In genomic region chr19:42269518-42270345, GRCh38 we compare ENCODE assay signal across 8 cellular contexts. TPM values are rescaled to one million over a fixed set of nuclear protein-coding genes. Genes with fewer than 3 reads are reported as not detected.
DNase-seq lines count a peak whose midpoint lies in the region; ATAC-seq and TF ChIP-seq lines count a peak whose summit lies in the region.

No MANE protein-coding gene starts in this region.

- intact Hi-C loops in ascending aorta (cut with DNase I), result loop anchor here (1.0 kb wide), 1 partner anchor 10 kb away; no protein-coding TSS in a partner anchor
- intact Hi-C loops in left lung (cut with DNase I), result no loop called here

- H3K4me1 ChIP-seq in ascending aorta (peaks cover 10 to 20% of the 10 kb centered on the region in 2 donors), left lung (peaks cover 10 to 39% of the 10 kb centered on the region in 2 donors), thymus (ENCODE audit: control insufficient read depth, insufficient read depth, low read length) (peaks cover 24% of the 10 kb centered on the region)

- no peak for ATAC-seq in left lung
- no peak for ATAC-seq in GM21825 (IDR thresholded peaks at IDR 0.05; ENCODE audit: unreplicated experiment)
- no peak for ATAC-seq in GM18870 (IDR thresholded peaks at IDR 0.05; ENCODE audit: unreplicated experiment)

- TF ChIP-seq CTCF in ascending aorta (IDR thresholded peaks at IDR 0.05) (no peak), left lung (IDR thresholded peaks at IDR 0.05) (no peak)

- H3K27me3 ChIP-seq in ascending aorta (no peaks in the 10 kb centered on the region), left lung (no peaks in the 10 kb centered on the region), thymus (ENCODE audit: control insufficient read depth, insufficient read depth) (no peaks in the 10 kb centered on the region)

- H3K9me3 ChIP-seq in ascending aorta (no peaks in the 10 kb centered on the region), left lung (no peaks in the 10 kb centered on the region), thymus (ENCODE audit: control insufficient read depth) (no peaks in the 10 kb centered on the region)

- peaks cover 27 to 28% of the 10 kb centered on the region in 2 donors for H3K36me3 ChIP-seq in ascending aorta
- H3K36me3 ChIP-seq in left lung, result peaks cover 0 to 32% of the 10 kb centered on the region in 2 donors
- peaks cover 31% of the 10 kb centered on the region for H3K36me3 ChIP-seq in thymus (ENCODE audit: control insufficient read depth, insufficient read depth)

- 51% methylated on average over 9 of the region's 9 CpGs for WGBS in thymus

- H3K27ac ChIP-seq in ascending aorta (peak overlapping the region; percentile 95 to 97), left lung (peak overlapping the region; percentile 86 to 92), thymus (ENCODE audit: low read depth) (peak overlapping the region; percentile 93)

- peak overlapping the region; percentile 62 to 74 for H3K4me3 ChIP-seq in ascending aorta
- H3K4me3 ChIP-seq in left lung, result peak overlapping the region; percentile 39 to 60
- peak overlapping the region; percentile 79 for H3K4me3 ChIP-seq in thymus (ENCODE audit: low read length)

- DNase-seq in activated T-cell treated with anti-CD3 and anti-CD28 coated beads, Interleukin-2, amount 50 U/mL, for 1 hour, result peak; percentile 22
- DNase-seq in activated T-cell treated with anti-CD3 and anti-CD28 coated beads, Interleukin-2, amount 50 U/mL, for 48 hours, result no peak
- no peak for DNase-seq in ascending aorta (ENCODE audit: low spot score in 2 of 2)
- peak; percentile 35 to 77 for DNase-seq in left lung
- no peak for DNase-seq in NCI-H1092 (lab: John Stamatoyannopoulos, UW)

RNA-seq across cellular contexts. Expression of gene CIC, which starts 0.7 kb away (rescaled TPM):
- total RNA-seq in ascending aorta (247 TPM), left lung (10 to 100 TPM; 59.8 to 76.1 TPM)
- polyA plus RNA-seq in thymus, result 52.2 TPM

RNA-seq across cellular contexts. Expression of gene ERF, which starts 14.8 kb away (rescaled TPM):
- total RNA-seq in ascending aorta, result 51.6 TPM
- 10 to 100 TPM; 47.0 to 55.0 TPM for total RNA-seq in left lung
- polyA plus RNA-seq in thymus, result 53.7 TPM

RNA-seq across cellular contexts. Expression of gene GSK3A, which starts 27.3 kb away (rescaled TPM):
- total RNA-seq in ascending aorta (27.0 TPM), left lung (10 to 100 TPM; 33.4 to 40.3 TPM)
- polyA plus RNA-seq in thymus, result 31.4 TPM

RNA-seq across cellular contexts. Expression of gene PRR19, which starts 32.2 kb away (rescaled TPM):
- total RNA-seq in ascending aorta (not detected), left lung (1 to 10 TPM; 1.1 TPM)
- 0.78 TPM for polyA plus RNA-seq in thymus

RNA-seq across cellular contexts. Expression of gene PAFAH1B3, which starts 32.7 kb away (rescaled TPM):
- 88.9 TPM for total RNA-seq in ascending aorta
- total RNA-seq in left lung, result 10 to 100 TPM; 25.0 to 25.7 TPM
- 25.6 TPM for polyA plus RNA-seq in thymus

Comparison
In these comparisons a context has a peak if more than half of its experiments do, and no peak if none do; other contexts are left out.
1. DNase-seq: peak in activated T-cell treated with anti-CD3 and anti-CD28 coated beads, Interleukin-2, amount 50 U/mL, for 1 hour (single experiment) and left lung (2 of 2); none in activated T-cell treated with anti-CD3 and anti-CD28 coated beads, Interleukin-2, amount 50 U/mL, for 48 hours (0 of 2), ascending aorta (0 of 2) and NCI-H1092 (single experiment).
2. Peak in every context shown above with its lines, with median percentiles within 50 percentile points of each other: H3K27ac ChIP-seq and H3K4me3 ChIP-seq.